Comparison of ENCODE assay signal across 30 cellular contexts in genomic region chr15:27258287-27258686, GRCh38.
"Had no signal": no experiment of that assay in that cellular context is flagged by ENCODE, and none has a peak within 500 bp of the region (broad histone marks: within the 10 kb centered on the region; RNA-seq: fewer than 3 reads in every experiment).

No MANE protein-coding gene starts in this region.

- ATAC-seq: activated T-helper 17 cell treated with anti-CD3 and anti-CD28 coated beads, Interleukin-2, amount 50 U/mL, for 72 hours; esophagus mucosa; heart right ventricle; left cardiac atrium; left ventricle myocardium superior; psoas muscle; stimulated activated effector memory CD8-positive, alpha-beta T cell treated with anti-CD3 and anti-CD28 coated beads, Interleukin-12 subunit alpha, Interleukin-12 subunit beta, amount 100 ng/mL, for 72 hours had no signal

- H3K4me3 ChIP-seq: heart right ventricle, psoas muscle, sigmoid colon, thoracic aorta had no signal

- H3K36me3 ChIP-seq: brain microvascular endothelial cell, heart right ventricle, sigmoid colon, thoracic aorta had no signal

- H3K27me3 ChIP-seq: brain microvascular endothelial cell, sigmoid colon had no signal

- H3K9me3 Mint-ChIP-seq: mesothelial cell of epicardium had no signal

- H3K9ac ChIP-seq: parathyroid adenoma had no signal

- H3K9me3 ChIP-seq: heart right ventricle, psoas muscle, thoracic aorta had no signal

- H3K27ac Mint-ChIP-seq: activated CD4-positive, alpha-beta memory T cell treated with anti-CD3 and anti-CD28 coated beads, Interleukin-2, amount 10 ng/mL, durations not matched to agents 7 days and 5 days; activated CD4-positive, alpha-beta T cell treated with anti-CD3 and anti-CD28 coated beads, Interleukin-2, amount 10 ng/mL, durations not matched to agents 7 days and 5 days; activated T-cell treated with anti-CD3 and anti-CD28 coated beads, Interleukin-2, amount 50 U/mL, for 24 hours; activated T-helper 17 cell treated with anti-CD3 and anti-CD28 coated beads, Interleukin-2, amount 50 U/mL, for 72 hours; mesothelial cell of epicardium; naive B cell; stimulated activated effector memory CD8-positive, alpha-beta T cell treated with anti-CD3 and anti-CD28 coated beads, Interleukin-12 subunit alpha, Interleukin-12 subunit beta, amount 100 ng/mL, for 72 hours; stimulated activated naive CD8-positive, alpha-beta T cell treated with anti-CD3 and anti-CD28 coated beads, Interleukin-15, Interleukin-2, amounts not matched to agents 100 ng/mL and 50 ng/mL, for 24 hours had no signal

- H3K27me3 Mint-ChIP-seq: activated CD4-positive, alpha-beta memory T cell treated with anti-CD3 and anti-CD28 coated beads, Interleukin-2, amount 10 ng/mL, durations not matched to agents 7 days and 5 days; activated CD4-positive, alpha-beta T cell treated with anti-CD3 and anti-CD28 coated beads, Interleukin-2, amount 10 ng/mL, durations not matched to agents 7 days and 5 days; activated T-cell treated with anti-CD3 and anti-CD28 coated beads, Interleukin-2, amount 50 U/mL, for 24 hours; activated T-helper 17 cell treated with anti-CD3 and anti-CD28 coated beads, Interleukin-2, amount 50 U/mL, for 72 hours; stimulated activated naive CD8-positive, alpha-beta T cell treated with anti-CD3 and anti-CD28 coated beads, Interleukin-15, Interleukin-2, amounts not matched to agents 100 ng/mL and 50 ng/mL, for 24 hours had no signal

- H3K4me3 Mint-ChIP-seq: activated CD4-positive, alpha-beta memory T cell treated with anti-CD3 and anti-CD28 coated beads, Interleukin-2, amount 10 ng/mL, durations not matched to agents 7 days and 5 days; activated CD4-positive, alpha-beta T cell treated with anti-CD3 and anti-CD28 coated beads, Interleukin-2, amount 10 ng/mL, durations not matched to agents 7 days and 5 days; activated T-cell treated with anti-CD3 and anti-CD28 coated beads, Interleukin-2, amount 50 U/mL, for 24 hours; activated T-helper 17 cell treated with anti-CD3 and anti-CD28 coated beads, Interleukin-2, amount 50 U/mL, for 72 hours; mesothelial cell of epicardium; naive B cell; stimulated activated effector memory CD8-positive, alpha-beta T cell treated with anti-CD3 and anti-CD28 coated beads, Interleukin-12 subunit alpha, Interleukin-12 subunit beta, amount 100 ng/mL, for 72 hours; stimulated activated naive CD8-positive, alpha-beta T cell treated with anti-CD3 and anti-CD28 coated beads, Interleukin-15, Interleukin-2, amounts not matched to agents 100 ng/mL and 50 ng/mL, for 24 hours had no signal

- DNase-seq: activated CD4-positive, alpha-beta memory T cell treated with anti-CD3 and anti-CD28 coated beads, Interleukin-2, amount 10 ng/mL, durations not matched to agents 7 days and 5 days; activated CD4-positive, alpha-beta T cell treated with anti-CD3 and anti-CD28 coated beads for 1 hour; activated CD4-positive, alpha-beta T cell treated with anti-CD3 and anti-CD28 coated beads, Interleukin-2, amount 10 ng/mL, durations not matched to agents 7 days and 5 days; activated CD8-positive, alpha-beta memory T cell treated with anti-CD3 and anti-CD28 coated beads, Interleukin-2, amount 50 U/mL, for 48 hours; activated gamma-delta T cell treated with Interleukin-2 at 50 U/mL for 16 hours; activated naive CD4-positive, alpha-beta T cell treated with anti-CD3 and anti-CD28 coated beads, Interleukin-2, amount 50 U/mL, for 16 hours; activated T-cell treated with anti-CD3 and anti-CD28 coated beads, Interleukin-2, amount 50 U/mL, for 24 hours; amniotic stem cell; brain microvascular endothelial cell; foreskin fibroblast; heart right ventricle; islet precursor cell; left cardiac atrium; left ventricle myocardium superior; mammary epithelial cell; naive B cell; occipital lobe; psoas muscle; sigmoid colon; small intestine; stimulated activated CD4-positive, alpha-beta T cell treated with anti-CD3 and anti-CD28 coated beads, Interleukin-4, amount 100 ng/mL, for 24 hours; T-helper 2 cell; trophoblast cell had no signal

- H3K4me1 Mint-ChIP-seq: activated CD4-positive, alpha-beta memory T cell treated with anti-CD3 and anti-CD28 coated beads, Interleukin-2, amount 10 ng/mL, durations not matched to agents 7 days and 5 days; activated CD4-positive, alpha-beta T cell treated with anti-CD3 and anti-CD28 coated beads, Interleukin-2, amount 10 ng/mL, durations not matched to agents 7 days and 5 days; activated T-helper 17 cell treated with anti-CD3 and anti-CD28 coated beads, Interleukin-2, amount 50 U/mL, for 72 hours; naive B cell; stimulated activated effector memory CD8-positive, alpha-beta T cell treated with anti-CD3 and anti-CD28 coated beads, Interleukin-12 subunit alpha, Interleukin-12 subunit beta, amount 100 ng/mL, for 72 hours had no signal

- H3K4me1 ChIP-seq: heart right ventricle, parathyroid adenoma, psoas muscle, sigmoid colon had no signal

- H3K36me3 Mint-ChIP-seq: mesothelial cell of epicardium; naive B cell; stimulated activated effector memory CD8-positive, alpha-beta T cell treated with anti-CD3 and anti-CD28 coated beads, Interleukin-12 subunit alpha, Interleukin-12 subunit beta, amount 100 ng/mL, for 72 hours had no signal

- H3K27ac ChIP-seq: brain microvascular endothelial cell, heart right ventricle, parathyroid adenoma, psoas muscle, sigmoid colon, thoracic aorta had no signal
